In the genomic region with DNA sequence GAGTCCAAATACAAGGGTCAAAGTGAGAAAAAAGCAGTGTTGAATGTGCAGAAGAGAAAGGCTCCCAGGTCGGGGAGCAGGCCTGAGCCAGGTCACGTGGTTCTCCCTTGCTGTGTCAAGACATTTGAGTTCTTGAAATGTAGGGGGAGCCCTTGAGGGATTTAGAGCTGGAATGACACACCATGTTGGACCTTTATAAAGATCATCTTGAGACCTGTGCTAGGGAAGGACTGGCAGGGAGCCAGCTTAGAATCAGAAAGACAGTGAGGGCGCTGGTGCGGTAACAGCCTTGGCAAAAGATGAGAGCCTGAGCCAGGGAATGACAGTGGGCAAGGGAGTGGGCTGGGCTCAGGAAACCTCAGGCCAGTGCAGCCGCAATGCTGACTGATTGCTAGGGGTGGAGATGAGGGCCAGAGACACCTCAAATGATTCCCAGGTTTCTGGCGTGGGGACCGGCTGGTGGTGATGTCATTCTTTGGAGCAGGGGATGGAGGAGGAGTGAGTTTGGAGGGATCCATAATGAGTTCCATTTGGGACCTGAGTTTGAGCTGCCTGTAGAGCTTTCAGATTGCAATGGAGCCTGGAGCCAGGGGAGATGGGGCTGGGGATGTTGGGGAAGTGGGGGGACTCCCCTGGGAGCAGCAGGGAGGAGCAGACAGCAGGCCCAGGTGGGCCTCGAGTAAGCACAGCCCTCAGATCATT, we compare ENCODE assay signal across 10 cellular contexts.
A peak's percentile ranks its signal among the peaks of the same experiment; 100 is the strongest.
DNase-seq lines count a peak whose midpoint lies in the region; ATAC-seq and TF ChIP-seq lines count a peak whose summit lies in the region.
"Had no signal": no experiment of that assay in that cellular context is flagged by ENCODE, and none has a peak within 500 bp of the region (broad histone marks: within the 10 kb centered on the region; RNA-seq: fewer than 3 reads in every experiment).

No MANE protein-coding gene starts in this region.

- H3K4me1 Mint-ChIP-seq in endothelial cell (ENCODE audit: unreplicated experiment) = no peaks in the 10 kb centered on the region
- no peaks in the 10 kb centered on the region for H3K4me1 Mint-ChIP-seq in immature natural killer cell
- H3K4me1 Mint-ChIP-seq: naive thymus-derived CD4-positive, alpha-beta T cell had no signal

- ATAC-seq in HG03139 (IDR thresholded peaks at IDR 0.05; ENCODE audit: unreplicated experiment) = no peak
- ATAC-seq: activated naive CD4-positive, alpha-beta T cell treated with anti-CD3 and anti-CD28 coated beads, Interleukin-2, amount 50 U/mL, for 72 hours; naive thymus-derived CD4-positive, alpha-beta T cell had no signal

- H3K9me3 Mint-ChIP-seq in endothelial cell (ENCODE audit: unreplicated experiment) (no peaks in the 10 kb centered on the region), immature natural killer cell (peaks cover 0 to 2% (median 0%) of the 10 kb centered on the region in 6 donors)
- H3K9me3 Mint-ChIP-seq: activated naive CD4-positive, alpha-beta T cell treated with anti-CD3 and anti-CD28 coated beads, Interleukin-2, amount 50 U/mL, for 72 hours; naive thymus-derived CD4-positive, alpha-beta T cell had no signal

- H3K4me1 ChIP-seq in Karpas-422 (ENCODE audit: low read length) (no peaks in the 10 kb centered on the region), osteoblast (ENCODE audit: insufficient read depth, low read length) (no peaks in the 10 kb centered on the region)

- no peak overlapping the region for H3K4me3 Mint-ChIP-seq in endothelial cell (ENCODE audit: unreplicated experiment)
- H3K4me3 Mint-ChIP-seq in immature natural killer cell = no peak overlapping the region
- H3K4me3 Mint-ChIP-seq: naive thymus-derived CD4-positive, alpha-beta T cell had no signal

- no peak overlapping the region for H3K9ac ChIP-seq in Karpas-422 (ENCODE audit: low read length)

- H3K27me3 ChIP-seq in Karpas-422 (ENCODE audit: low read length) = no peaks in the 10 kb centered on the region
- no peaks in the 10 kb centered on the region for H3K27me3 ChIP-seq in osteoblast (ENCODE audit: insufficient read depth, low read length)

- H4K20me1 ChIP-seq in Karpas-422 (ENCODE audit: insufficient read depth, low read depth, low read length) (no peaks in the 10 kb centered on the region), osteoblast (ENCODE audit: insufficient read depth, low read length) (no peaks in the 10 kb centered on the region)

- H3K27me3 Mint-ChIP-seq in endothelial cell (ENCODE audit: unreplicated experiment) = peaks cover 6% of the 10 kb centered on the region
- H3K27me3 Mint-ChIP-seq in immature natural killer cell (ENCODE audit: low read depth in 3 of 3) = peaks cover 0 to 4% (median 3%) of the 10 kb centered on the region in 3 donors
- H3K27me3 Mint-ChIP-seq: naive thymus-derived CD4-positive, alpha-beta T cell had no signal

- DNase-seq in ELF-1 (ENCODE audit: low read depth, low spot score) (peak; percentile 25), Karpas-422 (peak; percentile 64), endothelial cell (ENCODE audit: low spot score) (no peak), osteoblast (ENCODE audit: insufficient read length, low spot score, missing footprints) (peak; percentile 79), immature natural killer cell (no peak), mucosa of gallbladder (ENCODE audit: low spot score) (no peak)
- DNase-seq: naive thymus-derived CD4-positive, alpha-beta T cell; NCI-H1105 had no signal

- H3K36me3 Mint-ChIP-seq in endothelial cell (ENCODE audit: low read depth, unreplicated experiment) (no peaks in the 10 kb centered on the region), immature natural killer cell (no peaks in the 10 kb centered on the region)
- H3K36me3 Mint-ChIP-seq: activated naive CD4-positive, alpha-beta T cell treated with anti-CD3 and anti-CD28 coated beads, Interleukin-2, amount 50 U/mL, for 72 hours; naive thymus-derived CD4-positive, alpha-beta T cell had no signal

- no peak overlapping the region for H3K27ac ChIP-seq in Karpas-422 (ENCODE audit: low read length)
- no peak overlapping the region for H3K27ac ChIP-seq in osteoblast (ENCODE audit: low read depth, low read length)

- H3K79me2 ChIP-seq in Karpas-422 (ENCODE audit: low read length) = no peaks in the 10 kb centered on the region
- H3K79me2 ChIP-seq in osteoblast (ENCODE audit: insufficient read depth, low read length) = no peaks in the 10 kb centered on the region

- TF ChIP-seq CTCF in endothelial cell (IDR thresholded peaks at IDR 0.05; ENCODE audit: unreplicated experiment) (peak; percentile 40), osteoblast (IDR thresholded peaks at IDR 0.05; ENCODE audit: extremely low read depth, low read depth, low read length) (peak; percentile 11)

- no peaks in the 10 kb centered on the region for H3K36me3 ChIP-seq in Karpas-422 (ENCODE audit: insufficient read depth, low read length)
- H3K36me3 ChIP-seq in osteoblast (ENCODE audit: insufficient read depth, low read length) = no peaks in the 10 kb centered on the region

- H3K9me2 ChIP-seq in Karpas-422 (replicated peaks; ENCODE audit: insufficient read depth, low read length) = no peaks in the 10 kb centered on the region

- no peak overlapping the region for H3K4me2 ChIP-seq in Karpas-422 (ENCODE audit: low read depth, low read length, poor library complexity, severe bottlenecking)
- no peak overlapping the region for H3K4me2 ChIP-seq in osteoblast (ENCODE audit: insufficient read depth, low read length)

- H2AFZ ChIP-seq in Karpas-422 (ENCODE audit: low read length) (no peak overlapping the region), osteoblast (ENCODE audit: low read length) (no peak overlapping the region)

- no peaks in the 10 kb centered on the region for H3K9me3 ChIP-seq in Karpas-422 (ENCODE audit: low read length)
- H3K9me3 ChIP-seq in osteoblast (ENCODE audit: low read depth, low read length) = no peaks in the 10 kb centered on the region

- H3K27ac Mint-ChIP-seq in endothelial cell (ENCODE audit: unreplicated experiment) = no peak overlapping the region
- H3K27ac Mint-ChIP-seq in immature natural killer cell = no peak overlapping the region
- H3K27ac Mint-ChIP-seq: activated naive CD4-positive, alpha-beta T cell treated with anti-CD3 and anti-CD28 coated beads, Interleukin-2, amount 50 U/mL, for 72 hours; naive thymus-derived CD4-positive, alpha-beta T cell had no signal

- H3K4me3 ChIP-seq in Karpas-422 (ENCODE audit: low read length) = no peak overlapping the region
- H3K4me3 ChIP-seq in osteoblast (ENCODE audit: insufficient read depth, low read length) = no peak overlapping the region

Comparison
In these comparisons a context has a peak if more than half of its experiments do, and no peak if none do; other contexts are left out.
1. DNase-seq: peak in ELF-1 (single experiment), Karpas-422 (single experiment) and osteoblast (single experiment); none in endothelial cell (single experiment), immature natural killer cell (0 of 3) and mucosa of gallbladder (single experiment).